ENCODE assay signal across 9 cellular contexts in the genomic region with DNA sequence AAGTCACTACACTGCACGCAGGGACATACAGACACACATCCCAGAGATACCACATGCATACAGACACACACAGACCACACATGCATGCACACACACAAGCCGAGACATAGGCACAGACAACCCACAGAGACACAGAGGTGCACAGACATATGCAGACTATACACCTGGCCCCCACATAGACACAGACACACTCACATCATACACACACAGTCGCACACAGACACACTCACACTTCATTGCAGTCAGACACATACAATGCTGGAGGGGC. TPM values are rescaled to one million over a fixed set of nuclear protein-coding genes. Genes with fewer than 3 reads are reported as not detected.
DNase-seq lines count a peak whose midpoint lies in the region; ATAC-seq and TF ChIP-seq lines count a peak whose summit lies in the region.
"Had no signal": no experiment of that assay in that cellular context is flagged by ENCODE, and none has a peak within 500 bp of the region (broad histone marks: within the 10 kb centered on the region; RNA-seq: fewer than 3 reads in every experiment).

No MANE protein-coding gene starts in this region.

- H3K79me2 ChIP-seq in osteoblast (ENCODE audit: insufficient read depth, low read length): peaks cover 34% of the 10 kb centered on the region

- no peak for ATAC-seq in HG03139 (IDR thresholded peaks at IDR 0.05; ENCODE audit: unreplicated experiment)
- ATAC-seq in HG02642 (IDR thresholded peaks at IDR 0.05; ENCODE audit: poor library complexity, unreplicated experiment): no peak

- H3K27me3 ChIP-seq in BLaER1 (peaks cover 62% of the 10 kb centered on the region), ectodermal cell (ENCODE audit: control insufficient read depth, insufficient read depth, low read length, poor library complexity, severe bottlenecking) (peaks cover 55% of the 10 kb centered on the region), osteoblast (ENCODE audit: insufficient read depth, low read length) (no peaks in the 10 kb centered on the region)

- in situ Hi-C loops in KBM-7 (cut with MboI; ENCODE audit: low pct_unique_long_range_greater_than_20kb, low sequenced_read_pairs): no loop called here

- H3K4me2 ChIP-seq in BLaER1: peak overlapping the region; percentile 97
- H3K4me2 ChIP-seq in osteoblast (ENCODE audit: insufficient read depth, low read length): peak overlapping the region; percentile 91

- H2AFZ ChIP-seq in osteoblast (ENCODE audit: low read length): peak overlapping the region; percentile 74

- H4K20me1 ChIP-seq in BLaER1 (peaks cover 15% of the 10 kb centered on the region), osteoblast (ENCODE audit: insufficient read depth, low read length) (no peaks in the 10 kb centered on the region)

- H3K9me3 ChIP-seq in BLaER1: peaks cover 23% of the 10 kb centered on the region
- H3K9me3 ChIP-seq in ectodermal cell (ENCODE audit: control insufficient read depth, low read length): no peaks in the 10 kb centered on the region
- no peaks in the 10 kb centered on the region for H3K9me3 ChIP-seq in osteoblast (ENCODE audit: low read depth, low read length)

- no peak overlapping the region for H3K9ac ChIP-seq in BLaER1

- DNase-seq in LNCaP clone FGC (ENCODE audit: low read depth) (no peak), osteoblast (ENCODE audit: insufficient read length, low spot score, missing footprints) (no peak), KBM-7 (no peak)
- no peak for DNase-seq in activated CD4-positive, alpha-beta T cell treated with anti-CD3 and anti-CD28 coated beads for 1 hour
- DNase-seq: T-helper 9 cell had no signal

- H3K4me3 ChIP-seq in BLaER1 (peak overlapping the region; percentile 68), LNCaP clone FGC (ENCODE audit: low read depth, low read length) (peak overlapping the region; percentile 59), ectodermal cell (ENCODE audit: insufficient read depth, low read depth, low read length) (peak overlapping the region; percentile 15), osteoblast (ENCODE audit: insufficient read depth, low read length) (peak overlapping the region; percentile 92)

- H3K27ac ChIP-seq in BLaER1 (no peak overlapping the region), ectodermal cell (ENCODE audit: insufficient read depth, low read depth, low read length, poor library complexity, severe bottlenecking) (no peak overlapping the region), osteoblast (ENCODE audit: low read depth, low read length) (no peak overlapping the region)

- H3K36me3 ChIP-seq in BLaER1 (no peaks in the 10 kb centered on the region), ectodermal cell (ENCODE audit: control insufficient read depth, insufficient read depth, low read length) (no peaks in the 10 kb centered on the region), osteoblast (ENCODE audit: insufficient read depth, low read length) (peaks cover 6% of the 10 kb centered on the region)

- H3K4me1 ChIP-seq in BLaER1: peaks cover 12% of the 10 kb centered on the region
- peaks cover 4% of the 10 kb centered on the region for H3K4me1 ChIP-seq in ectodermal cell (ENCODE audit: control insufficient read depth, insufficient read depth, low read length)
- H3K4me1 ChIP-seq in osteoblast (ENCODE audit: insufficient read depth, low read length): peaks cover 13% of the 10 kb centered on the region

- WGBS in ectodermal cell, 2 experiments: 91 to 92% methylated on average over 3 of the region's 3 CpGs

- TF ChIP-seq CTCF in LNCaP clone FGC (IDR thresholded peaks at IDR 0.05; ENCODE audit: control insufficient read depth, extremely low read depth, insufficient read depth) (no peak), osteoblast (IDR thresholded peaks at IDR 0.05; ENCODE audit: extremely low read depth, low read depth, low read length) (no peak)

RNA-seq across cellular contexts. Expression of gene MGLL, which starts 1.2 kb away (rescaled TPM):
- polyA plus RNA-seq in ectodermal cell (2013, experiment 1 of 4): 0.43 TPM
- 0.57 TPM for polyA plus RNA-seq in ectodermal cell (2013, experiment 2 of 4)
- polyA plus RNA-seq in ectodermal cell (2013, experiment 3 of 4): 0.53 TPM
- polyA plus RNA-seq in ectodermal cell (2013, experiment 4 of 4): 1.9 TPM
- 10.6 and 18.1 TPM in 2 replicates for total RNA-seq in osteoblast

Comparison
In these comparisons a context has a peak if more than half of its experiments do, and no peak if none do; other contexts are left out.
1. H3K4me3 ChIP-seq: peak in every context shown above with its lines; median percentile 92 in osteoblast; 68 in BLaER1; 59 in LNCaP clone FGC; 15 in ectodermal cell.